In the genomic region with DNA sequence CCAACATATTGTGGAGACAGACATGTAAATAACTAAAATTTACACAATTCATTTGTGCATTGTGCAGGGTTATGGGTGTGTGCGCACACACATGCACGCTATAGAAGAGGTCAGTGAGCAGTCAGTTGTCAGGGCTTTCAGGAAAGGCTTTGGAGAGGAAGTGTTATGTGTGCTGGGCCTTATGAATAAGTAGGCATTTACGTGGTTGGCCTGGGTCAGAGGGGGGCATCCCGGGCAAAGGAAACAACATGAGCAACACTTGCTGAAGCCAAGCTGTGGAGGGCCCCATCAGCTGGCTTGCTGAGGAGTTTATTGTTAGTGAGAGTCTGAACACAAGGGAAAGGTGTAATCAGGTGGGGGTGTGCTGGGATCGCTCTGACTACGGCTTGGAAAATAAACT, we compare ENCODE assay signal across 1 cellular context.
TF ChIP-seq lines count a peak whose summit lies in the region.

No MANE protein-coding gene starts in this region.

TF ChIP-seq in SK-N-SH treated with all-trans-retinoic acid at 6 μM for 48 hours, 23 proteins besides CTCF, POLR2A, EP300 and RAD21 (continued from another document):
- TF ChIP-seq, protein P1, sequence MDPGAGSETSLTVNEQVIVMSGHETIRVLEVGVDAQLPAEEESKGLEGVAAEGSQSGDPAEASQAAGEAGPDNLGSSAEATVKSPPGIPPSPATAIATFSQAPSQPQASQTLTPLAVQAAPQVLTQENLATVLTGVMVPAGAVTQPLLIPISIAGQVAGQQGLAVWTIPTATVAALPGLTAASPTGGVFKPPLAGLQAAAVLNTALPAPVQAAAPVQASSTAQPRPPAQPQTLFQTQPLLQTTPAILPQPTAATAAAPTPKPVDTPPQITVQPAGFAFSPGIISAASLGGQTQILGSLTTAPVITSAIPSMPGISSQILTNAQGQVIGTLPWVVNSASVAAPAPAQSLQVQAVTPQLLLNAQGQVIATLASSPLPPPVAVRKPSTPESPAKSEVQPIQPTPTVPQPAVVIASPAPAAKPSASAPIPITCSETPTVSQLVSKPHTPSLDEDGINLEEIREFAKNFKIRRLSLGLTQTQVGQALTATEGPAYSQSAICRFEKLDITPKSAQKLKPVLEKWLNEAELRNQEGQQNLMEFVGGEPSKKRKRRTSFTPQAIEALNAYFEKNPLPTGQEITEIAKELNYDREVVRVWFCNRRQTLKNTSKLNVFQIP (CRISPR knock-in tag; IDR thresholded peaks at IDR 0.05; ENCODE audit: borderline replicate concordance, low read depth), result no peak
- TF ChIP-seq ZC3H10 (CRISPR knock-in tag; IDR thresholded peaks at IDR 0.05), result no peak
